Comparison of ENCODE assay signal across 8 cellular contexts in the genomic region with DNA sequence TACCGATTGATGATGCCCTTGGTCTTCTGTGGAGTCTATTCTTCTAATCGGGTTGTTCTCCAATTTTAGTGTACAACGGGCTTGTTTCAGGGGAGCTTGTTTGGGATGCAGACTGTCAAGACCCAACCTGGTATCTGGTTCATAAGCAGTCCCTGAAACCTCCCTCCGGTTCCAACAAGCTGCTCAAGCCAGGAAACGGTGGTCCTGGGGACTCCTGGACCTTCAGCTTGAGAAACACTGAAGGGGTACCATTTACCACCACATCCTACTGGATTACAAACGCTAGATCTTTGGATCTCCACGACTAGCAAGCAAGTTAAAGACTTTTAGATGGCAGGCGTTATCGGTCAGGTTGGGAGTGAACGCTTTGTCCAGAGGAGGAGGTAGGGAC. TPM values are rescaled to one million over a fixed set of nuclear protein-coding genes. Genes with fewer than 3 reads are reported as not detected.
DNase-seq lines count a peak whose midpoint lies in the region; ATAC-seq, FAIRE-seq and TF ChIP-seq lines count a peak whose summit lies in the region.

No MANE protein-coding gene starts in this region.

- in situ Hi-C loops in Caki2 (cut with HindIII; ENCODE audit: low pct_unique_long_range_greater_than_20kb, low sequenced_read_pairs): no loop called here

- no peaks in the 10 kb centered on the region for H4K20me1 ChIP-seq in MM.1S (ENCODE audit: insufficient read depth, low read length)

- H3K9ac ChIP-seq in MM.1S (ENCODE audit: low read length): peak overlapping the region; percentile 95

- H3K27ac Mint-ChIP-seq in effector memory CD8-positive, alpha-beta T cell: peak overlapping the region; percentile 95 to 96

- TF ChIP-seq CTCF in MM.1S (IDR thresholded peaks at IDR 0.05; ENCODE audit: low read length) (no peak), pancreas (IDR thresholded peaks at IDR 0.05) (no peak), GM10248 (IDR thresholded peaks at IDR 0.05; ENCODE audit: control extremely low read depth, extremely low read depth, low read depth, missing control alignments) (no peak)

- H2AFZ ChIP-seq in MM.1S (ENCODE audit: low read length): no peak overlapping the region

- peak overlapping the region; percentile 83 for H3K4me2 ChIP-seq in MM.1S (ENCODE audit: low read depth, low read length)

- H3K27me3 ChIP-seq in MM.1S (replicated peaks; ENCODE audit: insufficient read depth, low read length) (no peaks in the 10 kb centered on the region), pancreas (no peaks in the 10 kb centered on the region)

- intact Hi-C loops in pancreas (cut with DNase I): loop anchor here in 1 of 3 donors (10.0 kb wide), 1 partner anchor 183 kb away; no protein-coding TSS in a partner anchor

- POLR2A ChIA-PET in GM10248 (lab: Yijun Ruan, JAX): interaction anchor here (0.6 to 1.6 kb wide), 4 partner anchors 120 to 163 kb away, joined by 3 to 6 read pairs (median 4); no protein-coding TSS in a partner anchor

- H3K4me3 ChIP-seq in MM.1S (ENCODE audit: low read length) (peak overlapping the region; percentile 93), pancreas (peak overlapping the region; percentile 3 to 67 (median 43))

- 0 out of 2 replicates have a peak, but pooled peaks cover 3% of the 10 kb centered on the region for H3K36me3 ChIP-seq in MM.1S (replicated peaks; ENCODE audit: insufficient read depth, low read length)
- no peaks in the 10 kb centered on the region for H3K36me3 ChIP-seq in pancreas

- H3K27me3 Mint-ChIP-seq in effector memory CD8-positive, alpha-beta T cell: no peaks in the 10 kb centered on the region

- H3K4me1 ChIP-seq in MM.1S (ENCODE audit: low read length) (peaks cover 19% of the 10 kb centered on the region), pancreas (peaks cover 0 to 10% (median 0%) of the 10 kb centered on the region in 3 donors)

- H3K4me1 Mint-ChIP-seq in effector memory CD8-positive, alpha-beta T cell (ENCODE audit: low read depth in 2 of 2): peaks cover 57 to 73% of the 10 kb centered on the region in 2 donors

- no peaks in the 10 kb centered on the region for H3K9me3 Mint-ChIP-seq in effector memory CD8-positive, alpha-beta T cell

- DNase-seq in Caki2 (ENCODE audit: low read depth): peak; percentile 29
- DNase-seq in MM.1S: peak; percentile 23
- no peak for DNase-seq in effector memory CD8-positive, alpha-beta T cell
- DNase-seq in pancreas: no peak
- no peak for DNase-seq in NCI-H2107 treated with DMSO at 0.1 percent for 48 hours (lab: John Stamatoyannopoulos, UW; ENCODE audit: unreplicated experiment)
- no peak for DNase-seq in GM10248 (ENCODE audit: extremely low spot score)

- H3K27ac ChIP-seq in MM.1S (ENCODE audit: low read length): peak overlapping the region; percentile 85; the same call in 1 of the 2 replicates
- no peak overlapping the region for H3K27ac ChIP-seq in pancreas

- peaks cover 71% of the 10 kb centered on the region for H3K79me2 ChIP-seq in MM.1S (ENCODE audit: low read length)

- no peaks in the 10 kb centered on the region for H3K9me2 ChIP-seq in MM.1S (replicated peaks; ENCODE audit: insufficient read depth, low read length)

- FAIRE-seq in pancreas (lab: Jason Lieb, UNC): no peak

- no peak for ATAC-seq in effector memory CD8-positive, alpha-beta T cell (replicated peaks)
- no peak for ATAC-seq in pancreas
- no peak for ATAC-seq in GM21576 (IDR thresholded peaks at IDR 0.05; ENCODE audit: unreplicated experiment)
- no peak for ATAC-seq in GM21515 (IDR thresholded peaks at IDR 0.05; ENCODE audit: unreplicated experiment)

- 80 to 82% methylated on average over 10 of the region's 10 CpGs for WGBS in pancreas, 2 donors

- H3K4me3 Mint-ChIP-seq in effector memory CD8-positive, alpha-beta T cell: peak overlapping the region; percentile 92 to 97

- H3K36me3 Mint-ChIP-seq in effector memory CD8-positive, alpha-beta T cell (ENCODE audit: insufficient read depth): peaks cover 24% of the 10 kb centered on the region

- no peaks in the 10 kb centered on the region for H3K9me3 ChIP-seq in MM.1S (replicated peaks; ENCODE audit: insufficient read depth, low read length)
- no peaks in the 10 kb centered on the region for H3K9me3 ChIP-seq in pancreas

- CTCF ChIA-PET in GM10248 (lab: Yijun Ruan, JAX): interaction anchor here (0.9 to 3.6 kb wide), 48 partner anchors 10 to 734 kb away, joined by 3 to 61 read pairs (median 7); no protein-coding TSS in a partner anchor

- peaks cover 22% of the 10 kb centered on the region for H3F3A ChIP-seq in MM.1S (ENCODE audit: insufficient read depth, low read length)

RNA-seq across cellular contexts. Expression of gene BCL2, which starts 2.0 kb away (rescaled TPM):
- total RNA-seq in Caki2 (2014; rRNA removed; shearing (Covaris generic); ENCODE audit: low replicate concordance): 5.1 and 9.1 TPM in 2 replicates
- total RNA-seq in pancreas: 1 to 10 TPM; 3.2 to 9.0 (median 4.5) TPM
- 1 to 10 TPM; 1.9 to 2.0 TPM for polyA plus RNA-seq in pancreas

RNA-seq across cellular contexts. Expression of gene KDSR, which starts 49.5 kb away (rescaled TPM):
- 13.0 and 35.6 TPM in 2 replicates for total RNA-seq in Caki2 (2014; rRNA removed; shearing (Covaris generic); ENCODE audit: low replicate concordance)
- total RNA-seq in pancreas: 10 to 100 TPM; 18.0 to 37.2 (median 23.3) TPM
- polyA plus RNA-seq in pancreas: 10 to 100 TPM in 1 of 2 donors, 1 to 10 TPM in 1; 4.8 to 12.4 TPM

Comparison
In these comparisons a context has a peak if more than half of its experiments do, and no peak if none do; other contexts are left out.
1. DNase-seq: peak in Caki2 (single experiment) and MM.1S (single experiment); none in effector memory CD8-positive, alpha-beta T cell (0 of 3), pancreas (0 of 6), NCI-H2107 treated with DMSO at 0.1 percent for 48 hours (single experiment) and GM10248 (single experiment).